ENCODE assay signal across 22 cellular contexts in the genomic region with DNA sequence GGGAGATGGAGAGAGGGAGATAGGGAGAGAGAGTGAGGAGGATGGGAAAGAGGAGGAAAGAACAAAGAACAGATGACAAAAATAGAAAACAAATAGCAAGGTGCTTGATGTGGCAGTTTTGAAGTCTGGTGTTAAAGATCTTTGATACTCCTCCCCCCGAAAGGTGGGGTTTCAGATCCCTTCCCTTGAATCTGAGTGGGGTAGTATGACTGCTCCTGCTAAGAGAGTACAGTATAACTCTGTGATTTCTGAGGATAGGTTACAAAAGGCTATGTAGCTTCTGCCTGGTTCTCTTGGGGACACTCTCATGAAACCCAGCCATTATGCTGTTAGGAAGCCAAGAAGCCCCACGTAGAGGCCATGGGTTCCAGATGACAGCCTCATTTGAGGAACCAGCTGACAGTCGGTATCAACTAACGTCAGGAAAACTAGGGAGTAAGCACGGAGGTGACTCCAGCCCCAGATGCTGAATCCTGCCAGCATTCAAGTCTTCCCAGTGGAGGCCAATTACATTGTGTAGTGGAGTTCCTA.
A peak's percentile ranks its signal among the peaks of the same experiment; 100 is the strongest.
DNase-seq lines count a peak whose midpoint lies in the region; FAIRE-seq and TF ChIP-seq lines count a peak whose summit lies in the region.
"Had no signal": no experiment of that assay in that cellular context is flagged by ENCODE, and none has a peak within 500 bp of the region (broad histone marks: within the 10 kb centered on the region; RNA-seq: fewer than 3 reads in every experiment).

No MANE protein-coding gene starts in this region.

- in situ Hi-C loops in G401 (cut with HindIII; ENCODE audit: low sequenced_read_pairs), result no loop called here

- no peak overlapping the region for H2AFZ ChIP-seq in OCI-LY7 (ENCODE audit: low read length)
- H2AFZ ChIP-seq in PC-9, result no peak overlapping the region

- intact Hi-C loops in OCI-LY7 (cut with micrococcal nuclease; ENCODE audit: unreplicated experiment), result no loop called here
- intact Hi-C loops in PC-9 (cut with micrococcal nuclease; ENCODE audit: unreplicated experiment), result no loop called here

- no peaks in the 10 kb centered on the region for H3F3A ChIP-seq in PC-9 (ENCODE audit: insufficient read depth, low read depth)

- H3K36me3 ChIP-seq in OCI-LY7 (ENCODE audit: insufficient read depth, low read length) (no peaks in the 10 kb centered on the region), PC-9 (ENCODE audit: low read depth) (no peaks in the 10 kb centered on the region)

- H3K9me2 ChIP-seq in OCI-LY7 (ENCODE audit: insufficient read depth, low read length) (no peaks in the 10 kb centered on the region), PC-9 (ENCODE audit: insufficient read depth) (no peaks in the 10 kb centered on the region; the same call in 1 of the 2 replicates)

- TF ChIP-seq CTCF in OCI-LY7 (conservative IDR thresholded peaks at IDR 0.05; ENCODE audit: low read length) (no peak), PC-9 (conservative IDR thresholded peaks at IDR 0.05) (no peak)

- CTCF ChIA-PET in OCI-LY7 (lab: Charles Lee; ENCODE audit: unreplicated experiment) (no interaction called here), PC-9 (lab: Charles Lee) (no interaction called here)

- H3K4me1 ChIP-seq in OCI-LY7 (ENCODE audit: insufficient read depth, low read length, poor library complexity, severe bottlenecking) (peaks cover 10% of the 10 kb centered on the region), PC-9 (replicated peaks; ENCODE audit: insufficient read depth) (no peaks in the 10 kb centered on the region)
- H3K4me1 ChIP-seq: A549 had no signal

- FAIRE-seq in H54 (lab: Jason Lieb, UNC), result peak; percentile 61
- FAIRE-seq: A549, D721Med, GM12892, HTR-8/SVneo had no signal

- no peaks in the 10 kb centered on the region for H4K20me1 ChIP-seq in OCI-LY7 (ENCODE audit: insufficient read depth, low read length)
- H4K20me1 ChIP-seq in PC-9 (ENCODE audit: insufficient read depth), result no peaks in the 10 kb centered on the region

- H3K9me3 ChIP-seq in OCI-LY7 (ENCODE audit: low read length) (no peaks in the 10 kb centered on the region), PC-9 (ENCODE audit: insufficient read depth, low read depth) (no peaks in the 10 kb centered on the region)
- H3K9me3 ChIP-seq: A549 had no signal

- TF ChIP-seq POLR2A in H54 (IDR thresholded peaks at IDR 0.05; ENCODE audit: low read depth, low read length), result no peak

- no peak overlapping the region for H3K4me2 ChIP-seq in OCI-LY7 (ENCODE audit: low read length)
- no peak overlapping the region for H3K4me2 ChIP-seq in PC-9
- H3K4me2 ChIP-seq: A549, KMS-11 had no signal

- no peak overlapping the region for H3K4me3 ChIP-seq in OCI-LY7 (ENCODE audit: low read depth, low read length, poor library complexity, severe bottlenecking)
- H3K4me3 ChIP-seq in PC-9, result no peak overlapping the region
- H3K4me3 ChIP-seq: A549 had no signal

- POLR2A ChIA-PET in OCI-LY7 (lab: Charles Lee), result no interaction called here
- POLR2A ChIA-PET in PC-9 (lab: Charles Lee; ENCODE audit: unreplicated experiment), result no interaction called here

- DNase-seq in G401 (ENCODE audit: low spot score), result peak; percentile 16
- DNase-seq in H54 (ENCODE audit: insufficient read length, low spot score), result no peak
- DNase-seq in OCI-LY7 (ENCODE audit: low spot score), result peak; percentile 2
- peak; percentile 39 for DNase-seq in left kidney (ENCODE audit: low read depth, low spot score)
- DNase-seq in PC-9, result no peak
- no peak for DNase-seq in stimulated activated naive CD4-positive, alpha-beta T cell (lab: John Stamatoyannopoulos, UW)
- DNase-seq in kidney glomerular epithelial cell (lab: John Stamatoyannopoulos, UW), result no peak
- no peak for DNase-seq in caudate nucleus (lab: John Stamatoyannopoulos, UW)
- DNase-seq: DMS79, HFFc6, NCI-H1105, NCI-H146, NCI-H2029, NCI-H524 treated with DMSO at 0.1 percent for 48 hours, PC-3, RPMI8226, SHP77 had no signal

- H3K27me3 ChIP-seq in PC-9 (ENCODE audit: insufficient read depth, low read depth), result no peaks in the 10 kb centered on the region

- H3K27ac ChIP-seq in OCI-LY7 (ENCODE audit: low read depth, low read length, poor library complexity, severe bottlenecking) (no peak overlapping the region), PC-9 (no peak overlapping the region), caudate nucleus (ENCODE audit: low read depth, low read length) (no peak overlapping the region)
- H3K27ac ChIP-seq: A549, KMS-11 had no signal

- BruUV-seq in OCI-LY7 (replicated peaks; lab: Mats Ljungman, UMichigan) (no TSS peak), PC-9 (replicated peaks; lab: Mats Ljungman, UMichigan) (no TSS peak)

- H3K79me2 ChIP-seq in OCI-LY7 (ENCODE audit: insufficient read depth, low read depth, low read length) (no peaks in the 10 kb centered on the region), PC-9 (ENCODE audit: low read depth) (no peaks in the 10 kb centered on the region)

Comparison
In these comparisons a context has a peak if more than half of its experiments do, and no peak if none do; other contexts are left out.
1. DNase-seq: peak in G401 (single experiment), OCI-LY7 (single experiment) and left kidney (single experiment); none in H54 (single experiment), PC-9 (0 of 2), stimulated activated naive CD4-positive, alpha-beta T cell (0 of 6), kidney glomerular epithelial cell (single experiment) and caudate nucleus (0 of 61).